In genomic region chr21:35211767-35212166, GRCh38 we compare ENCODE assay signal across 12 cellular contexts.
A peak's percentile ranks its signal among the peaks of the same experiment; 100 is the strongest.
DNase-seq lines count a peak whose midpoint lies in the region; ATAC-seq and TF ChIP-seq lines count a peak whose summit lies in the region.
"Had no signal": no experiment of that assay in that cellular context is flagged by ENCODE, and none has a peak within 500 bp of the region (broad histone marks: within the 10 kb centered on the region; RNA-seq: fewer than 3 reads in every experiment).

No MANE protein-coding gene starts in this region.

- H3K4me1 ChIP-seq in MM.1S (ENCODE audit: low read length): peaks cover 23% of the 10 kb centered on the region
- peaks cover 25% of the 10 kb centered on the region for H3K4me1 ChIP-seq in SJCRH30
- H3K4me1 ChIP-seq in skeletal muscle tissue (ENCODE audit: control insufficient read depth in 3 of 3, insufficient read depth in 3 of 3, low read length in 3 of 3): peaks cover 33 to 52% (median 43%) of the 10 kb centered on the region in 3 donors

- H3K9me3 ChIP-seq in MM.1S (replicated peaks; ENCODE audit: insufficient read depth, low read length) (no peaks in the 10 kb centered on the region), SJCRH30 (replicated peaks) (no peaks in the 10 kb centered on the region; the same call in 1 of the 2 replicates), skeletal muscle tissue (ENCODE audit: control insufficient read depth in 3 of 3, low read length in 3 of 3) (no peaks in the 10 kb centered on the region)

- H3K79me2 ChIP-seq in MM.1S (ENCODE audit: low read length): no peaks in the 10 kb centered on the region

- no peak for TF ChIP-seq CTCF in MM.1S (IDR thresholded peaks at IDR 0.05; ENCODE audit: low read length)
- no peak for TF ChIP-seq CTCF in fibroblast of villous mesenchyme (IDR thresholded peaks at IDR 0.05; ENCODE audit: insufficient read depth, low read depth, low read length)

- no peak overlapping the region for H3K9ac ChIP-seq in MM.1S (ENCODE audit: low read length)
- H3K9ac ChIP-seq in skeletal muscle tissue (ENCODE audit: low read depth in 1 of 3, low read length in 3 of 3): no peak overlapping the region

- H3K27me3 ChIP-seq in MM.1S (replicated peaks; ENCODE audit: insufficient read depth, low read length) (peaks cover 29% of the 10 kb centered on the region), SJCRH30 (no peaks in the 10 kb centered on the region), skeletal muscle tissue (ENCODE audit: control insufficient read depth in 3 of 3, insufficient read depth in 3 of 3, low read length in 3 of 3) (no peaks in the 10 kb centered on the region)

- no peak overlapping the region for H3K4me3 ChIP-seq in MM.1S (ENCODE audit: low read length)
- no peak overlapping the region for H3K4me3 ChIP-seq in SJCRH30
- no peak overlapping the region for H3K4me3 ChIP-seq in fibroblast of villous mesenchyme (ENCODE audit: low read depth, low read length)
- no peak overlapping the region for H3K4me3 ChIP-seq in skeletal muscle tissue (ENCODE audit: low read length in 3 of 3)

- H4K20me1 ChIP-seq in MM.1S (ENCODE audit: insufficient read depth, low read length): no peaks in the 10 kb centered on the region

- no peaks in the 10 kb centered on the region for H3K36me3 ChIP-seq in MM.1S (replicated peaks; ENCODE audit: insufficient read depth, low read length)
- no peaks in the 10 kb centered on the region for H3K36me3 ChIP-seq in SJCRH30
- no peaks in the 10 kb centered on the region for H3K36me3 ChIP-seq in skeletal muscle tissue (ENCODE audit: control insufficient read depth in 3 of 3, insufficient read depth in 3 of 3, low read length in 3 of 3)

- DNase-seq in MM.1S (no peak), SJCRH30 (peak in 1 of 2 experiments; percentile 45), fibroblast of villous mesenchyme (ENCODE audit: low read depth) (peak; percentile 87), erythroblast (lab: John Stamatoyannopoulos, UW) (no peak), H4 (ENCODE audit: low spot score) (no peak)
- DNase-seq: DMS153, EL, Karpas-422, NCI-H2029 treated with DMSO at 0.1 percent for 48 hours, NCI-H524 had no signal

- H3K4me2 ChIP-seq in MM.1S (ENCODE audit: low read depth, low read length): peak overlapping the region; percentile 27; the same call in 1 of the 2 replicates

- TF ChIP-seq POLR2A in erythroblast (IDR thresholded peaks at IDR 0.05; ENCODE audit: low read length): no peak

- no peak overlapping the region for H2AFZ ChIP-seq in MM.1S (ENCODE audit: low read length)

- no peak for ATAC-seq in GM19351 (IDR thresholded peaks at IDR 0.05; ENCODE audit: unreplicated experiment)

- peaks cover 3% of the 10 kb centered on the region for H3F3A ChIP-seq in MM.1S (ENCODE audit: insufficient read depth, low read length)

- no peaks in the 10 kb centered on the region for H3K9me2 ChIP-seq in MM.1S (replicated peaks; ENCODE audit: insufficient read depth, low read length)

- no peak overlapping the region for H3K27ac ChIP-seq in MM.1S (ENCODE audit: low read length)
- peak overlapping the region; percentile 57 for H3K27ac ChIP-seq in SJCRH30
- peak overlapping the region; percentile 62 for H3K27ac ChIP-seq in skeletal muscle tissue (ENCODE audit: low read depth, low read length)
